ENCODE assay signal across 1 cellular context in the genomic region with DNA sequence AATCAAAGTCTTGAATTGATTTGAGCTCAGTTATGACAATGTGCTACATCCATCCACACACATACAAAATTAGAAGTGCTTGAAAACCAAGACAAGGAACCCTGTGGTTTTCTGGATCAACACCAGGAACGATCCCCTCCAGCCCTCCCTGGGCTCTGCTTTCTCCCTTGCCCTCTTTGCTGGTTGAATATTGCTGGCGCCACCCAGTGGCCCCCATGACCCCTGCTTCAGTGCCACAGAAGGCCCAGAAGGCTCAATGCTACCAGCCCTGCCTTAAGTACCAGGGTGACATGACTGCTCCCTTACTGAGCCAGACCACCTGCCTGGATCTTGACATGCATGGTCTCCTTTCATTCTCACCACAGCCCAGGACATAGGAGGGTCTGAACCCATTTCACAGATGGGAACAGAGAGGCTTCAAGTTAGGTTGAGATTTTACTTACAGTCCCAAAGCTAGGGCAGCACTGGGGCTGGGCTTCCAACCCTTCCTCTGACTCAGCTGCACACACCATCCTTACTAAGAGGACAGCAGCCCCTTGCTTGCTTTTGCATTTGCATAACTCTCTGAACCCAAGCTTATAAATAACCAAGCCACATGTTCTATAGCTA.
TF ChIP-seq lines count a peak whose summit lies in the region.

No MANE protein-coding gene starts in this region.

TF ChIP-seq in GM23338, 12 proteins besides CTCF, POLR2A, EP300 and RAD21 (continued from another document):
- TF ChIP-seq, protein P1, sequence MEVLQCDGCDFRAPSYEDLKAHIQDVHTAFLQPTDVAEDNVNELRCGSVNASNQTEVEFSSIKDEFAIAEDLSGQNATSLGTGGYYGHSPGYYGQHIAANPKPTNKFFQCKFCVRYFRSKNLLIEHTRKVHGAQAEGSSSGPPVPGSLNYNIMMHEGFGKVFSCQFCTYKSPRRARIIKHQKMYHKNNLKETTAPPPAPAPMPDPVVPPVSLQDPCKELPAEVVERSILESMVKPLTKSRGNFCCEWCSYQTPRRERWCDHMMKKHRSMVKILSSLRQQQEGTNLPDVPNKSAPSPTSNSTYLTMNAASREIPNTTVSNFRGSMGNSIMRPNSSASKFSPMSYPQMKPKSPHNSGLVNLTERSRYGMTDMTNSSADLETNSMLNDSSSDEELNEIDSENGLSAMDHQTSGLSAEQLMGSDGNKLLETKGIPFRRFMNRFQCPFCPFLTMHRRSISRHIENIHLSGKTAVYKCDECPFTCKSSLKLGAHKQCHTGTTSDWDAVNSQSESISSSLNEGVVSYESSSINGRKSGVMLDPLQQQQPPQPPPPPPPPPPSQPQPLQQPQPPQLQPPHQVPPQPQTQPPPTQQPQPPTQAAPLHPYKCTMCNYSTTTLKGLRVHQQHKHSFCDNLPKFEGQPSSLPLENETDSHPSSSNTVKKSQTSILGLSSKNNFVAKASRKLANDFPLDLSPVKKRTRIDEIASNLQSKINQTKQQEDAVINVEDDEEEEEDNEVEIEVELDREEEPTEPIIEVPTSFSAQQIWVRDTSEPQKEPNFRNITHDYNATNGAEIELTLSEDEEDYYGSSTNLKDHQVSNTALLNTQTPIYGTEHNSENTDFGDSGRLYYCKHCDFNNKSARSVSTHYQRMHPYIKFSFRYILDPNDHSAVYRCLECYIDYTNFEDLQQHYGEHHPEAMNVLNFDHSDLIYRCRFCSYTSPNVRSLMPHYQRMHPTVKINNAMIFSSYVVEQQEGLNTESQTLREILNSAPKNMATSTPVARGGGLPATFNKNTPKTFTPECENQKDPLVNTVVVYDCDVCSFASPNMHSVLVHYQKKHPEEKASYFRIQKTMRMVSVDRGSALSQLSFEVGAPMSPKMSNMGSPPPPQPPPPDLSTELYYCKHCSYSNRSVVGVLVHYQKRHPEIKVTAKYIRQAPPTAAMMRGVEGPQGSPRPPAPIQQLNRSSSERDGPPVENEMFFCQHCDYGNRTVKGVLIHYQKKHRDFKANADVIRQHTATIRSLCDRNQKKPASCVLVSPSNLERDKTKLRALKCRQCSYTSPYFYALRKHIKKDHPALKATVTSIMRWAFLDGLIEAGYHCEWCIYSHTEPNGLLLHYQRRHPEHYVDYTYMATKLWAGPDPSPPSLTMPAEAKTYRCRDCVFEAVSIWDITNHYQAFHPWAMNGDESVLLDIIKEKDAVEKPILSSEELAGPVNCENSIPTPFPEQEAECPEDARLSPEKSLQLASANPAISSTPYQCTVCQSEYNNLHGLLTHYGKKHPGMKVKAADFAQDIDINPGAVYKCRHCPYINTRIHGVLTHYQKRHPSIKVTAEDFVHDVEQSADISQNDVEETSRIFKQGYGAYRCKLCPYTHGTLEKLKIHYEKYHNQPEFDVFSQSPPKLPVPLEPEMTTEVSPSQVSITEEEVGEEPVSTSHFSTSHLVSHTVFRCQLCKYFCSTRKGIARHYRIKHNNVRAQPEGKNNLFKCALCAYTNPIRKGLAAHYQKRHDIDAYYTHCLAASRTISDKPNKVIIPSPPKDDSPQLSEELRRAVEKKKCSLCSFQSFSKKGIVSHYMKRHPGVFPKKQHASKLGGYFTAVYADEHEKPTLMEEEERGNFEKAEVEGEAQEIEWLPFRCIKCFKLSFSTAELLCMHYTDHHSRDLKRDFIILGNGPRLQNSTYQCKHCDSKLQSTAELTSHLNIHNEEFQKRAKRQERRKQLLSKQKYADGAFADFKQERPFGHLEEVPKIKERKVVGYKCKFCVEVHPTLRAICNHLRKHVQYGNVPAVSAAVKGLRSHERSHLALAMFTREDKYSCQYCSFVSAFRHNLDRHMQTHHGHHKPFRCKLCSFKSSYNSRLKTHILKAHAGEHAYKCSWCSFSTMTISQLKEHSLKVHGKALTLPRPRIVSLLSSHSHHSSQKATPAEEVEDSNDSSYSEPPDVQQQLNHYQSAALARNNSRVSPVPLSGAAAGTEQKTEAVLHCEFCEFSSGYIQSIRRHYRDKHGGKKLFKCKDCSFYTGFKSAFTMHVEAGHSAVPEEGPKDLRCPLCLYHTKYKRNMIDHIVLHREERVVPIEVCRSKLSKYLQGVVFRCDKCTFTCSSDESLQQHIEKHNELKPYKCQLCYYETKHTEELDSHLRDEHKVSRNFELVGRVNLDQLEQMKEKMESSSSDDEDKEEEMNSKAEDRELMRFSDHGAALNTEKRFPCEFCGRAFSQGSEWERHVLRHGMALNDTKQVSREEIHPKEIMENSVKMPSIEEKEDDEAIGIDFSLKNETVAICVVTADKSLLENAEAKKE (CRISPR knock-in tag; IDR thresholded peaks at IDR 0.05), result no peak
- TF ChIP-seq STAT1 (IDR thresholded peaks at IDR 0.05; ENCODE audit: unreplicated experiment), result no peak
- TF ChIP-seq NANOG (IDR thresholded peaks at IDR 0.05; ENCODE audit: borderline replicate concordance), result no peak
